In the genomic region with DNA sequence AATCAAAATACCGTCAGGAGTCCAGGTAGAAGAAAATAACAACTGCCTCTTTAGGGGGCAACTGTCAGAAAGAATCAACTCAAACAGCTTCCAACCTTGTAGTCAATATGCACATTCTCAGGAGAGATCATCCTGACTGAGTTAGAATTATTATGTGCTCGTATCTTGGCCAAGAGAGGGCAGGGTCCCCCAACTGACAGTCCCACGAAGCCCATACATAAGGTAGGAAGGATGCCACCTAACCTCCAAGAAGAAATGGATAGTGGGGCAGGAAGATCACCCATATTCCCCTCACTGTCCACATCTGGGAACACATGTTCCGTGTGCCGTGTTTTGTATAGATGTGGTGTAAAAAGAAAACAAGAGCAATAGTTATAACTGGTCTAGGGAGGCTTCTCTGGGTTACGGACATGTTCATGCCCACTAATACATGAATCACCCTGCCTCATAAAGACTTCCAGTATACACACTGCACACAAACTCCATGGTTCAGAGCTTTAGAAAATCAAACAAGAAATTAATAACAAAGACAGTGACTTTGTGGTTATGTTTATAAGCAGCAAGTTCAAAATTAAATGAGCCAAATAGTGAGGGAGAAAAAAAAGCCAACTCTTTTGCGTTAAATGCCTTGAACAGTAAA, we compare ENCODE assay signal across 16 cellular contexts.
DNase-seq lines count a peak whose midpoint lies in the region; ATAC-seq and TF ChIP-seq lines count a peak whose summit lies in the region.
"Had no signal": no experiment of that assay in that cellular context is flagged by ENCODE, and none has a peak within 500 bp of the region (broad histone marks: within the 10 kb centered on the region; RNA-seq: fewer than 3 reads in every experiment).

No MANE protein-coding gene starts in this region.

- H3K4me2 ChIP-seq in mammary epithelial cell (ENCODE audit: insufficient read depth, low read depth, low read length), result peak overlapping the region; percentile 14
- H3K4me2 ChIP-seq: BLaER1 treated with 17β-estradiol and CSF1 and Interleukin-3, amounts not matched to agents 10 nM and 100 nM had no signal

- H3K4me1 Mint-ChIP-seq in endodermal cell, result peaks cover 6% of the 10 kb centered on the region

- H3K9me3 ChIP-seq in mammary epithelial cell (replicated peaks; ENCODE audit: insufficient read depth, low read length) (no peaks in the 10 kb centered on the region), breast epithelium (no peaks in the 10 kb centered on the region), endodermal cell (ENCODE audit: control insufficient read depth, low read length) (peaks cover 3% of the 10 kb centered on the region), thyroid gland (no peaks in the 10 kb centered on the region), Peyer's patch (no peaks in the 10 kb centered on the region), psoas muscle (no peaks in the 10 kb centered on the region)

- H3K27ac ChIP-seq in mammary epithelial cell (ENCODE audit: insufficient read depth, low read depth, low read length) (no peak overlapping the region), breast epithelium (no peak overlapping the region), endodermal cell (ENCODE audit: low read depth, low read length) (no peak overlapping the region), thyroid gland (peak overlapping the region; percentile 61 to 75 (median 74)), Peyer's patch (no peak overlapping the region), psoas muscle (no peak overlapping the region)
- H3K27ac ChIP-seq: BLaER1 treated with 17β-estradiol and CSF1 and Interleukin-3, amounts not matched to agents 10 nM and 100 nM had no signal

- H3K4me3 Mint-ChIP-seq in endodermal cell, result no peak overlapping the region

- dilution Hi-C loops in mammary epithelial cell (cut with HindIII; ENCODE audit: low sequenced_read_pairs), result no loop called here

- H3K27ac Mint-ChIP-seq in endodermal cell, result no peak overlapping the region

- ATAC-seq in HG03378 (IDR thresholded peaks at IDR 0.05; ENCODE audit: unreplicated experiment) (no peak), psoas muscle (no peak)
- ATAC-seq: GM12878 had no signal

- intact Hi-C loops in mammary epithelial cell (cut with micrococcal nuclease), result no loop called here
- intact Hi-C loops in breast epithelium (cut with DNase I; ENCODE audit: low total_unique reads), result no loop called here
- intact Hi-C loops in thyroid gland (cut with DNase I), result no loop called here
- intact Hi-C loops in psoas muscle (cut with DNase I), result no loop called here

- H3K4me3 ChIP-seq in mammary epithelial cell (replicated peaks in 1 of 3; ENCODE audit: insufficient read depth in 1 of 3, low read depth in 2 of 3, low read length in 3 of 3) (no peak overlapping the region), breast epithelium (no peak overlapping the region), endodermal cell (ENCODE audit: low read length) (no peak overlapping the region), thyroid gland (replicated peaks in 1 of 3) (no peak overlapping the region), Peyer's patch (no peak overlapping the region), psoas muscle (no peak overlapping the region)
- H3K4me3 ChIP-seq: BLaER1 treated with 17β-estradiol and CSF1 and Interleukin-3, amounts not matched to agents 10 nM and 100 nM; GM12878 had no signal

- no peaks in the 10 kb centered on the region for H3K9me3 Mint-ChIP-seq in endodermal cell

- CTCF ChIA-PET in mammary epithelial cell (lab: Charles Lee; ENCODE audit: low non-redundant PET), result no interaction called here

- no peak overlapping the region for H3K9ac ChIP-seq in mammary epithelial cell (ENCODE audit: insufficient read depth, low read length)
- no peak overlapping the region for H3K9ac ChIP-seq in endodermal cell (ENCODE audit: extremely low read depth, low read length, poor library complexity, severe bottlenecking)
- H3K9ac ChIP-seq: BLaER1 treated with 17β-estradiol and CSF1 and Interleukin-3, amounts not matched to agents 10 nM and 100 nM had no signal

- TF ChIP-seq CTCF in mammary epithelial cell (conservative IDR thresholded peaks at IDR 0.05 in 1 of 2, IDR thresholded peaks at IDR 0.05 in 1 of 2; ENCODE audit: extremely low read depth in 1 of 2, insufficient read depth in 1 of 2, low read depth in 1 of 2, low read length in 2 of 2) (no peak), breast epithelium (IDR thresholded peaks at IDR 0.05) (no peak), endodermal cell (conservative IDR thresholded peaks at IDR 0.05) (peak; percentile 17), thyroid gland (IDR thresholded peaks at IDR 0.05) (no peak), Peyer's patch (IDR thresholded peaks at IDR 0.05) (no peak), psoas muscle (IDR thresholded peaks at IDR 0.05) (no peak)

- H4K20me1 ChIP-seq in mammary epithelial cell (ENCODE audit: insufficient read depth, low read length), result no peaks in the 10 kb centered on the region
- H4K20me1 ChIP-seq: BLaER1 treated with 17β-estradiol and CSF1 and Interleukin-3, amounts not matched to agents 10 nM and 100 nM had no signal

- in situ Hi-C loops in mammary epithelial cell (cut with MboI; ENCODE audit: low sequenced_read_pairs in 2 of 2), result no loop called here

- no peaks in the 10 kb centered on the region for H3K79me2 ChIP-seq in mammary epithelial cell (ENCODE audit: insufficient read depth, low read length)

- no peaks in the 10 kb centered on the region for H3K36me3 Mint-ChIP-seq in endodermal cell (ENCODE audit: low read depth)

- no TSS peak for BruUV-seq in mammary epithelial cell (replicated peaks; lab: Mats Ljungman, UMichigan)

- H3K36me3 ChIP-seq in mammary epithelial cell (ENCODE audit: insufficient read depth, low read length) (no peaks in the 10 kb centered on the region), breast epithelium (no peaks in the 10 kb centered on the region), endodermal cell (ENCODE audit: control insufficient read depth, insufficient read depth, low read length) (no peaks in the 10 kb centered on the region), thyroid gland (no peaks in the 10 kb centered on the region), Peyer's patch (no peaks in the 10 kb centered on the region), psoas muscle (ENCODE audit: insufficient read depth in 1 of 2, low read depth in 1 of 2) (no peaks in the 10 kb centered on the region)
- H3K36me3 ChIP-seq: BLaER1 treated with 17β-estradiol and CSF1 and Interleukin-3, amounts not matched to agents 10 nM and 100 nM had no signal

- TF ChIP-seq POLR2A in breast epithelium (IDR thresholded peaks at IDR 0.05), result no peak
- no peak for TF ChIP-seq POLR2A in thyroid gland (IDR thresholded peaks at IDR 0.05)
- no peak for TF ChIP-seq POLR2A in Peyer's patch (IDR thresholded peaks at IDR 0.05)

- DNase-seq in mammary epithelial cell (peak; percentile 72), breast epithelium (ENCODE audit: low spot score in 2 of 2) (no peak), endodermal cell (no peak), left kidney (ENCODE audit: low read depth, low spot score) (peak; percentile 44), thyroid gland (no peak), Peyer's patch (no peak), psoas muscle (no peak)
- DNase-seq: 8988T, KG1, NCI-H1092, NCI-H1694, NCI-H748 treated with DMSO at 0.1 percent for 48 hours, SIG-M5 had no signal

- peaks cover 3% of the 10 kb centered on the region for H3K27me3 Mint-ChIP-seq in endodermal cell (ENCODE audit: insufficient read depth)

- 67% methylated on average over 7 of the region's 7 CpGs for WGBS in mammary epithelial cell (ENCODE audit: low coverage, missing lambda C conversion rate)
- 88 to 92% methylated on average over 4 to 5 of the region's 7 CpGs for WGBS in endodermal cell (ENCODE audit: insufficient coverage in 1 of 2, insufficient read length in 1 of 2), 2 experiments
- WGBS in thyroid gland, 2 donors, result 72 to 76% methylated on average over 7 of the region's 7 CpGs
- 76 to 77% (median 77%) methylated on average over 7 of the region's 7 CpGs for WGBS in psoas muscle, 3 donors

- H2AFZ ChIP-seq in mammary epithelial cell (ENCODE audit: low read depth, low read length), result peak overlapping the region; percentile 41

- H3K27me3 ChIP-seq in mammary epithelial cell (ENCODE audit: insufficient read depth, low read length) (no peaks in the 10 kb centered on the region), breast epithelium (peaks cover 0 to 4% of the 10 kb centered on the region in 2 donors), endodermal cell (ENCODE audit: control insufficient read depth, insufficient read depth, low read length, poor library complexity, severe bottlenecking) (no peaks in the 10 kb centered on the region), thyroid gland (no peaks in the 10 kb centered on the region), Peyer's patch (no peaks in the 10 kb centered on the region), psoas muscle (ENCODE audit: insufficient read depth in 3 of 3, low read length in 2 of 3) (peaks cover 0 to 4% (median 0%) of the 10 kb centered on the region in 3 donors)
- H3K27me3 ChIP-seq: BLaER1 treated with 17β-estradiol and CSF1 and Interleukin-3, amounts not matched to agents 10 nM and 100 nM had no signal

- H3K4me1 ChIP-seq in mammary epithelial cell (ENCODE audit: insufficient read depth, low read length), result peaks cover 21% of the 10 kb centered on the region
- H3K4me1 ChIP-seq in breast epithelium, result no peaks in the 10 kb centered on the region
- no peaks in the 10 kb centered on the region for H3K4me1 ChIP-seq in endodermal cell (ENCODE audit: control insufficient read depth, insufficient read depth, low read length)
- peaks cover 14 to 15% of the 10 kb centered on the region in 2 donors for H3K4me1 ChIP-seq in thyroid gland
- H3K4me1 ChIP-seq in Peyer's patch, result no peaks in the 10 kb centered on the region
- no peaks in the 10 kb centered on the region for H3K4me1 ChIP-seq in psoas muscle

Comparison
In these comparisons a context has a peak if more than half of its experiments do, and no peak if none do; other contexts are left out.
1. DNase-seq: peak in mammary epithelial cell (single experiment) and left kidney (single experiment); none in breast epithelium (0 of 2), endodermal cell (single experiment), thyroid gland (0 of 2), Peyer's patch (0 of 3) and psoas muscle (0 of 2).
2. H3K27ac ChIP-seq: peak in thyroid gland (3 of 3); none in mammary epithelial cell (single experiment), breast epithelium (0 of 2), endodermal cell (single experiment), Peyer's patch (0 of 4) and psoas muscle (single experiment).